ENCODE assay signal across 17 cellular contexts in genomic region chr10:46545861-46546590, GRCh38. TPM values are rescaled to one million over a fixed set of nuclear protein-coding genes. Genes with fewer than 3 reads are reported as not detected.
A peak's percentile ranks its signal among the peaks of the same experiment; 100 is the strongest.
DNase-seq lines count a peak whose midpoint lies in the region; ATAC-seq and TF ChIP-seq lines count a peak whose summit lies in the region.
"Had no signal": no experiment of that assay in that cellular context is flagged by ENCODE, and none has a peak within 500 bp of the region (broad histone marks: within the 10 kb centered on the region; RNA-seq: fewer than 3 reads in every experiment).

No MANE protein-coding gene starts in this region.

- TF ChIP-seq CTCF in CD14-positive monocyte (IDR thresholded peaks at IDR 0.05) = no peak

- intact Hi-C loops in activated CD4-positive, alpha-beta T cell treated with anti-CD3 and anti-CD28 coated beads for 36 hours (cut with DNase I, micrococcal nuclease) = no loop called here
- intact Hi-C loops in CD14-positive monocyte (cut with micrococcal nuclease) = no loop called here
- intact Hi-C loops in posterior vena cava (cut with DNase I) = no loop called here

- peak; percentile 6 for DNase-seq in activated CD4-positive, alpha-beta T cell treated with anti-CD3 and anti-CD28 coated beads for 1 hour
- no peak for DNase-seq in activated CD4-positive, alpha-beta T cell treated with anti-CD3 and anti-CD28 coated beads for 36 hours
- DNase-seq in CD14-positive monocyte (ENCODE audit: low spot score) (peak; percentile 45), epidermal melanocyte (ENCODE audit: insufficient read length, low spot score) (peak; percentile 24), posterior vena cava (ENCODE audit: low spot score) (peak; percentile 64), NCI-H524 treated with DMSO at 0.1 percent for 48 hours (lab: John Stamatoyannopoulos, UW) (no peak)
- DNase-seq in central memory CD4-positive, alpha-beta T cell = no peak
- DNase-seq: GF-D8, GOT3, immature natural killer cell, NCI-H1092 had no signal

- no peak for ATAC-seq in activated CD4-positive, alpha-beta T cell treated with anti-CD3 and anti-CD28 coated beads for 36 hours
- no peak for ATAC-seq in esophagus mucosa
- ATAC-seq: body of pancreas; stimulated activated memory B cell treated with anti-CD40 and anti-IgM and Interleukin-4, amounts not matched to agents 10 μg/mL and 1 μg/mL and 100 μg/mL, for 72 hours had no signal

- no peaks in the 10 kb centered on the region for H3K4me1 Mint-ChIP-seq in activated CD4-positive, alpha-beta T cell treated with anti-CD3 and anti-CD28 coated beads for 36 hours
- H3K4me1 Mint-ChIP-seq in CD14-positive monocyte = peaks cover 5% of the 10 kb centered on the region
- H3K4me1 Mint-ChIP-seq: stimulated activated memory B cell treated with anti-CD40 and anti-IgM and Interleukin-4, amounts not matched to agents 10 μg/mL and 1 μg/mL and 100 μg/mL, for 72 hours had no signal

- H3K4me3 Mint-ChIP-seq in activated CD4-positive, alpha-beta T cell treated with anti-CD3 and anti-CD28 coated beads for 36 hours = no peak overlapping the region
- H3K4me3 Mint-ChIP-seq in CD14-positive monocyte = no peak overlapping the region
- H3K4me3 Mint-ChIP-seq: IgD-negative memory B cell; immature natural killer cell; stimulated activated memory B cell treated with anti-CD40 and anti-IgM and Interleukin-4, amounts not matched to agents 10 μg/mL and 1 μg/mL and 100 μg/mL, for 72 hours had no signal

- peaks cover 12% of the 10 kb centered on the region for H3K27me3 Mint-ChIP-seq in activated CD4-positive, alpha-beta T cell treated with anti-CD3 and anti-CD28 coated beads for 36 hours
- peaks cover 6 to 22% (median 18%) of the 10 kb centered on the region in 3 donors for H3K27me3 Mint-ChIP-seq in CD14-positive monocyte (ENCODE audit: low read depth in 3 of 3)

- no peaks in the 10 kb centered on the region for H3K9me3 Mint-ChIP-seq in activated CD4-positive, alpha-beta T cell treated with anti-CD3 and anti-CD28 coated beads for 36 hours (ENCODE audit: low read depth)
- peaks cover 0 to 8% (median 2%) of the 10 kb centered on the region in 7 donors for H3K9me3 Mint-ChIP-seq in CD14-positive monocyte
- H3K9me3 Mint-ChIP-seq: IgD-negative memory B cell; stimulated activated memory B cell treated with anti-CD40 and anti-IgM and Interleukin-4, amounts not matched to agents 10 μg/mL and 1 μg/mL and 100 μg/mL, for 72 hours had no signal

- H3K36me3 Mint-ChIP-seq in activated CD4-positive, alpha-beta T cell treated with anti-CD3 and anti-CD28 coated beads for 36 hours (ENCODE audit: low read depth) = no peaks in the 10 kb centered on the region
- no peaks in the 10 kb centered on the region for H3K36me3 Mint-ChIP-seq in CD14-positive monocyte
- H3K36me3 Mint-ChIP-seq: IgD-negative memory B cell; immature natural killer cell; stimulated activated memory B cell treated with anti-CD40 and anti-IgM and Interleukin-4, amounts not matched to agents 10 μg/mL and 1 μg/mL and 100 μg/mL, for 72 hours had no signal

- H3K27ac Mint-ChIP-seq in activated CD4-positive, alpha-beta T cell treated with anti-CD3 and anti-CD28 coated beads for 36 hours = no peak overlapping the region
- H3K27ac Mint-ChIP-seq in CD14-positive monocyte = no peak overlapping the region
- H3K27ac Mint-ChIP-seq: IgD-negative memory B cell; immature natural killer cell; stimulated activated memory B cell treated with anti-CD40 and anti-IgM and Interleukin-4, amounts not matched to agents 10 μg/mL and 1 μg/mL and 100 μg/mL, for 72 hours had no signal

- POLR2A ChIA-PET in activated CD4-positive, alpha-beta T cell treated with anti-CD3 and anti-CD28 coated beads for 36 hours (lab: Charles Lee) = no interaction called here

- CTCF ChIA-PET in activated CD4-positive, alpha-beta T cell treated with anti-CD3 and anti-CD28 coated beads for 36 hours (lab: Charles Lee) = no interaction called here

RNA-seq across cellular contexts. Expression of gene GPRIN2, which starts 10.4 kb away (rescaled TPM):
- not detected for total RNA-seq in activated CD4-positive, alpha-beta T cell treated with anti-CD3 and anti-CD28 coated beads for 36 hours
- polyA plus RNA-seq in CD14-positive monocyte = not detected
- total RNA-seq in posterior vena cava = not detected
- total RNA-seq in esophagus mucosa = 4.5 TPM
- total RNA-seq: fibroblast of villous mesenchyme, mononuclear cell had no signal
- polyA plus RNA-seq: IgD-negative memory B cell, immature natural killer cell had no signal

RNA-seq across cellular contexts. Expression of gene SYT15, which starts 32.9 kb away (rescaled TPM):
- under 1 TPM; 0.91 to 0.93 TPM for total RNA-seq in activated CD4-positive, alpha-beta T cell treated with anti-CD3 and anti-CD28 coated beads for 36 hours
- under 1 TPM in 1 of 2 donors, not detected in 1; 0.23 TPM for polyA plus RNA-seq in CD14-positive monocyte
- 1 to 10 TPM; 5.9 to 6.8 TPM for total RNA-seq in posterior vena cava
- 1.4 TPM for total RNA-seq in esophagus mucosa

Comparison
In these comparisons a context has a peak if more than half of its experiments do, and no peak if none do; other contexts are left out.
1. DNase-seq: peak in activated CD4-positive, alpha-beta T cell treated with anti-CD3 and anti-CD28 coated beads for 1 hour (single experiment), CD14-positive monocyte (single experiment), epidermal melanocyte (single experiment) and posterior vena cava (single experiment); none in activated CD4-positive, alpha-beta T cell treated with anti-CD3 and anti-CD28 coated beads for 36 hours (single experiment), central memory CD4-positive, alpha-beta T cell (single experiment) and NCI-H524 treated with DMSO at 0.1 percent for 48 hours (single experiment).